In the genomic region with DNA sequence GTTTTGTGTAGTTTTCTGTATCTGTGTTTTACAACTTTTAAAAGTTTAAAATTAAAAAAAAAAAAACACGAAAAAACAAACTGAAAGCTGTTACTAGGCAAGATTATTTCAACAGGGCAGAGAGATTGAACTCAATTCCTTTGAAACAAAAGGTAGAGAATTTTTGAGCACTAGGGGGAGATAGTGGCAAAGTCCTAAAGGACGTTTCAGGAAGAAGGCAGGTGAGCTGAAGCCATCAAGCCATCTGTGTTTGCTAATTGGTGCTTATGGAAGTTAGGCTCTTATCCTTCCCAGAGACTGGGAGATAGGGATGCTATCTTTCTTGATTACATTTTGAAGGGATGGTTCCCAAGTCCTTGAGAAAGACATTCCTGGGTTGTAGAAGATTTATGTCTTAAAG, we compare ENCODE assay signal across 8 cellular contexts.
A peak's percentile ranks its signal among the peaks of the same experiment; 100 is the strongest.
DNase-seq lines count a peak whose midpoint lies in the region; ATAC-seq and TF ChIP-seq lines count a peak whose summit lies in the region.

No MANE protein-coding gene starts in this region.

- peaks cover 19% of the 10 kb centered on the region for H3K27me3 Mint-ChIP-seq in activated naive CD4-positive, alpha-beta T cell treated with anti-CD3 and anti-CD28 coated beads for 36 hours (ENCODE audit: low read depth)
- H3K27me3 Mint-ChIP-seq in osteocyte (ENCODE audit: unreplicated experiment): no peaks in the 10 kb centered on the region

- peak; percentile 54 for DNase-seq in ELF-1 (ENCODE audit: low read depth, low spot score)
- DNase-seq in PC-3: peak; percentile 35
- DNase-seq in iPS-NIHi7 (ENCODE audit: extremely low spot score): peak; percentile 71
- no peak for DNase-seq in activated naive CD4-positive, alpha-beta T cell treated with anti-CD3 and anti-CD28 coated beads for 36 hours
- no peak for DNase-seq in osteocyte (ENCODE audit: extremely low spot score, unreplicated experiment)
- no peak for DNase-seq in right cardiac atrium

- no peaks in the 10 kb centered on the region for H3K79me2 ChIP-seq in PC-3 (ENCODE audit: low read length)

- H3K27ac ChIP-seq in PC-3 (ENCODE audit: low read length): no peak overlapping the region
- H3K27ac ChIP-seq in right cardiac atrium (ENCODE audit: low read length): no peak overlapping the region

- no peak overlapping the region for H3K9ac ChIP-seq in PC-3 (ENCODE audit: low read length)

- no peak overlapping the region for H3K4me3 ChIP-seq in PC-3 (ENCODE audit: low read length)
- no peak overlapping the region for H3K4me3 ChIP-seq in right cardiac atrium (ENCODE audit: low read length)

- 33% methylated on average over 2 of the region's 2 CpGs for WGBS in right cardiac atrium

- H3K9me3 ChIP-seq in PC-3 (ENCODE audit: low read length) (no peaks in the 10 kb centered on the region), right cardiac atrium (ENCODE audit: control insufficient read depth, low read length) (no peaks in the 10 kb centered on the region)

- H4K20me1 ChIP-seq in PC-3 (ENCODE audit: low read length): no peaks in the 10 kb centered on the region

- no peaks in the 10 kb centered on the region for H3K9me2 ChIP-seq in PC-3 (replicated peaks; ENCODE audit: low read length)

- no peak overlapping the region for H3K4me3 Mint-ChIP-seq in activated naive CD4-positive, alpha-beta T cell treated with anti-CD3 and anti-CD28 coated beads for 36 hours
- H3K4me3 Mint-ChIP-seq in osteocyte (ENCODE audit: unreplicated experiment): no peak overlapping the region

- no peaks in the 10 kb centered on the region for H3K4me1 Mint-ChIP-seq in activated naive CD4-positive, alpha-beta T cell treated with anti-CD3 and anti-CD28 coated beads for 36 hours (ENCODE audit: low read depth)
- no peaks in the 10 kb centered on the region for H3K4me1 Mint-ChIP-seq in osteocyte (ENCODE audit: unreplicated experiment)

- H3K4me1 ChIP-seq in PC-3 (ENCODE audit: insufficient read depth, low read length) (no peaks in the 10 kb centered on the region), right cardiac atrium (ENCODE audit: control insufficient read depth, insufficient read depth, low read length) (peaks cover 2% of the 10 kb centered on the region)

- no peaks in the 10 kb centered on the region for H3K9me3 Mint-ChIP-seq in activated naive CD4-positive, alpha-beta T cell treated with anti-CD3 and anti-CD28 coated beads for 36 hours
- H3K9me3 Mint-ChIP-seq in osteocyte (ENCODE audit: unreplicated experiment): no peaks in the 10 kb centered on the region

- H3K4me2 ChIP-seq in PC-3 (ENCODE audit: low read length): no peak overlapping the region

- H3K36me3 ChIP-seq in PC-3 (ENCODE audit: low read depth, low read length): no peaks in the 10 kb centered on the region

- H3K27ac Mint-ChIP-seq in activated naive CD4-positive, alpha-beta T cell treated with anti-CD3 and anti-CD28 coated beads for 36 hours: no peak overlapping the region
- H3K27ac Mint-ChIP-seq in osteocyte (ENCODE audit: unreplicated experiment): no peak overlapping the region

- POLR2A ChIA-PET in PC-3 (lab: Charles Lee; ENCODE audit: unreplicated experiment): no interaction called here

- ATAC-seq in HG03521 (IDR thresholded peaks at IDR 0.05; ENCODE audit: unreplicated experiment): peak; percentile 52
- no peak for ATAC-seq in PC-3
- no peak for ATAC-seq in right cardiac atrium
- no peak for ATAC-seq in GM19395 (IDR thresholded peaks at IDR 0.05; ENCODE audit: unreplicated experiment)

- TF ChIP-seq CTCF in PC-3 (conservative IDR thresholded peaks at IDR 0.05; ENCODE audit: low read depth, low read length): peak; percentile 34; the same call in 1 of the 2 replicates
- no peak for TF ChIP-seq CTCF in osteocyte (IDR thresholded peaks at IDR 0.05)

- H3K27me3 ChIP-seq in PC-3 (ENCODE audit: low read length) (no peaks in the 10 kb centered on the region), right cardiac atrium (ENCODE audit: control insufficient read depth, insufficient read depth) (no peaks in the 10 kb centered on the region)

- H3K36me3 Mint-ChIP-seq in activated naive CD4-positive, alpha-beta T cell treated with anti-CD3 and anti-CD28 coated beads for 36 hours (ENCODE audit: low read depth): no peaks in the 10 kb centered on the region
- H3K36me3 Mint-ChIP-seq in osteocyte (ENCODE audit: unreplicated experiment): no peaks in the 10 kb centered on the region

- H2AFZ ChIP-seq in PC-3 (ENCODE audit: low read length): no peak overlapping the region

- BruUV-seq in PC-3 (replicated peaks; lab: Mats Ljungman, UMichigan): no TSS peak

- no peaks in the 10 kb centered on the region for H3F3A ChIP-seq in PC-3 (ENCODE audit: low read length, unreplicated experiment)

- intact Hi-C loops in PC-3 (cut with micrococcal nuclease): loop anchor here (5.0 kb wide), 1 partner anchor 141 kb away; no protein-coding TSS in a partner anchor
- intact Hi-C loops in activated naive CD4-positive, alpha-beta T cell treated with anti-CD3 and anti-CD28 coated beads for 36 hours (cut with micrococcal nuclease): loop anchor here (5.0 kb wide), 1 partner anchor 51 kb away; no protein-coding TSS in a partner anchor
- intact Hi-C loops in right cardiac atrium (cut with DNase I): no loop called here

- CTCF ChIA-PET in PC-3 (lab: Charles Lee): no interaction called here
- CTCF ChIA-PET in activated naive CD4-positive, alpha-beta T cell treated with anti-CD3 and anti-CD28 coated beads for 36 hours (lab: Charles Lee): interaction anchor here (0.8 to 1.7 kb wide), 2 partner anchors 11 to 19 kb away, joined by 3 to 5 read pairs; no protein-coding TSS in a partner anchor

Comparison
In these comparisons a context has a peak if more than half of its experiments do, and no peak if none do; other contexts are left out.
1. DNase-seq: peak in ELF-1 (single experiment), PC-3 (single experiment) and iPS-NIHi7 (single experiment); none in activated naive CD4-positive, alpha-beta T cell treated with anti-CD3 and anti-CD28 coated beads for 36 hours (single experiment), osteocyte (single experiment) and right cardiac atrium (0 of 3).
2. intact Hi-C loops: an anchor here in PC-3 (5.0 kb wide) and activated naive CD4-positive, alpha-beta T cell treated with anti-CD3 and anti-CD28 coated beads for 36 hours (5.0 kb wide); none called in right cardiac atrium.